ENCODE assay signal across 22 cellular contexts in the genomic region with DNA sequence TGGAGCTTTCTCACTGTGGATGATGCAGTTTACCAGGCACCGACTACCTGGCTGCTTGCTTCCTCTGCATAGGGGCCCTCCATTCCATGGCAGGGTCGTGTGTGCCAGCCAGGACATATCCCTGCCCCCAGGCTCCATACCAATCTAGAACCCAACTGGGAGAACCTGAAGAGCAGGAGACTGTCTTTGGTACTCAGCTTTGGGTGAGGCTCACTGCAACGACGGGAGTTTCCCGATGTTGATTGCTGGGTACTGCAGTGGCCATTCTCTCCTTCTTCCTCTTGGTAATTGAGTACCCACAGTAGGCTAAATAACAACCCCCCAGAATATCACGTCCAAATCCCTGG.
DNase-seq lines count a peak whose midpoint lies in the region; ATAC-seq and TF ChIP-seq lines count a peak whose summit lies in the region.
"Had no signal": no experiment of that assay in that cellular context is flagged by ENCODE, and none has a peak within 500 bp of the region (broad histone marks: within the 10 kb centered on the region; RNA-seq: fewer than 3 reads in every experiment).

No MANE protein-coding gene starts in this region.

- DNase-seq in PC-9 (no peak), foreskin keratinocyte (peak in 1 of 2 donors; percentile 57), NCI-H345 treated with DMSO at 0.1 percent for 48 hours (lab: John Stamatoyannopoulos, UW; ENCODE audit: unreplicated experiment) (no peak), SJCRH30 (no peak)
- DNase-seq: BE2C; Caco-2; CD4-positive, alpha-beta memory T cell; DMS 273 treated with DMSO at 0.1 percent for 48 hours; DMS79 treated with DMSO at 0.1 percent for 48 hours; H9; NCI-H1694 treated with DMSO at 0.1 percent for 48 hours; NCI-H446 treated with DMSO at 0.1 percent for 48 hours; NCI-H526 treated with DMSO at 0.1 percent for 48 hours; PC-3; RPMI8226; SHP77 treated with DMSO at 0.1 percent for 48 hours; SK-N-SH had no signal

- H3K27me3 ChIP-seq in DOHH2 (ENCODE audit: control insufficient read depth, low read length) (no peaks in the 10 kb centered on the region), PC-9 (ENCODE audit: insufficient read depth, low read depth) (no peaks in the 10 kb centered on the region), foreskin keratinocyte (no peaks in the 10 kb centered on the region), SJCRH30 (no peaks in the 10 kb centered on the region)
- H3K27me3 ChIP-seq: BE2C had no signal

- ATAC-seq in foreskin keratinocyte (peak; percentile 61), HG02571 (IDR thresholded peaks at IDR 0.05; ENCODE audit: unreplicated experiment) (no peak)
- ATAC-seq in stimulated activated memory B cell treated with anti-CD40 and anti-IgM and Interleukin-4, amounts not matched to agents 10 μg/mL and 1 μg/mL and 100 μg/mL, for 72 hours = no peak
- ATAC-seq: PC-3 had no signal

- H3K4me1 Mint-ChIP-seq in stimulated activated memory B cell treated with anti-CD40 and anti-IgM and Interleukin-4, amounts not matched to agents 10 μg/mL and 1 μg/mL and 100 μg/mL, for 72 hours = peaks cover 34% of the 10 kb centered on the region
- H3K4me1 Mint-ChIP-seq: CD4-positive, alpha-beta memory T cell had no signal

- H3K36me3 ChIP-seq in DOHH2 (ENCODE audit: control insufficient read depth, low read length) (no peaks in the 10 kb centered on the region), PC-9 (ENCODE audit: low read depth) (no peaks in the 10 kb centered on the region), SJCRH30 (no peaks in the 10 kb centered on the region)
- H3K36me3 ChIP-seq: BE2C had no signal

- H3K27ac Mint-ChIP-seq in stimulated activated memory B cell treated with anti-CD40 and anti-IgM and Interleukin-4, amounts not matched to agents 10 μg/mL and 1 μg/mL and 100 μg/mL, for 72 hours = peak overlapping the region; percentile 47
- H3K27ac Mint-ChIP-seq: H9 had no signal

- H3K79me2 ChIP-seq in DOHH2 (ENCODE audit: control insufficient read depth, low read length) (no peaks in the 10 kb centered on the region), PC-9 (ENCODE audit: low read depth) (no peaks in the 10 kb centered on the region)

- no peaks in the 10 kb centered on the region for H3F3A ChIP-seq in DOHH2 (ENCODE audit: control insufficient read depth, insufficient read depth)
- peaks cover 62% of the 10 kb centered on the region for H3F3A ChIP-seq in PC-9 (ENCODE audit: insufficient read depth, low read depth)

- H3K4me1 ChIP-seq in DOHH2 (ENCODE audit: control insufficient read depth, low read length) = peaks cover 13% of the 10 kb centered on the region
- H3K4me1 ChIP-seq in PC-9 (replicated peaks; ENCODE audit: insufficient read depth) = peaks cover 98% of the 10 kb centered on the region
- H3K4me1 ChIP-seq in foreskin keratinocyte = peaks cover 6% of the 10 kb centered on the region
- H3K4me1 ChIP-seq in SJCRH30 = no peaks in the 10 kb centered on the region; the same call in 1 of the 2 replicates
- H3K4me1 ChIP-seq: BE2C had no signal

- TF ChIP-seq CTCF in DOHH2 (IDR thresholded peaks at IDR 0.05; ENCODE audit: low read depth, low read length, poor library complexity, severe bottlenecking) = no peak
- TF ChIP-seq CTCF in PC-9 (conservative IDR thresholded peaks at IDR 0.05) = no peak
- no peak for TF ChIP-seq CTCF in foreskin keratinocyte (conservative IDR thresholded peaks at IDR 0.05)

- intact Hi-C loops in PC-9 (cut with micrococcal nuclease; ENCODE audit: unreplicated experiment) = no loop called here

- POLR2A ChIA-PET in PC-9 (lab: Charles Lee; ENCODE audit: unreplicated experiment) = no interaction called here

- H3K4me2 ChIP-seq in DOHH2 (ENCODE audit: low read length) = peak overlapping the region; percentile 54
- H3K4me2 ChIP-seq in PC-9 = no peak overlapping the region
- H3K4me2 ChIP-seq: KMS-11, SK-N-SH had no signal

- H3K27me3 Mint-ChIP-seq in stimulated activated memory B cell treated with anti-CD40 and anti-IgM and Interleukin-4, amounts not matched to agents 10 μg/mL and 1 μg/mL and 100 μg/mL, for 72 hours = no peaks in the 10 kb centered on the region

- BruUV-seq in PC-9 (replicated peaks; lab: Mats Ljungman, UMichigan) = no TSS peak

- CTCF ChIA-PET in PC-9 (lab: Charles Lee) = no interaction called here

- H3K9me3 ChIP-seq in DOHH2 (ENCODE audit: control insufficient read depth, insufficient read depth, low read length) (no peaks in the 10 kb centered on the region), PC-9 (ENCODE audit: insufficient read depth, low read depth) (no peaks in the 10 kb centered on the region), SJCRH30 (replicated peaks) (no peaks in the 10 kb centered on the region)
- H3K9me3 ChIP-seq: BE2C, Caco-2, SK-N-SH had no signal

- no peaks in the 10 kb centered on the region for H3K36me3 Mint-ChIP-seq in stimulated activated memory B cell treated with anti-CD40 and anti-IgM and Interleukin-4, amounts not matched to agents 10 μg/mL and 1 μg/mL and 100 μg/mL, for 72 hours
- H3K36me3 Mint-ChIP-seq: CD4-positive, alpha-beta memory T cell had no signal

- no peak overlapping the region for H3K27ac ChIP-seq in DOHH2 (ENCODE audit: low read depth, low read length)
- H3K27ac ChIP-seq in PC-9 = 0 out of 2 replicates have a peak overlapping the region, but pooled peaks have one; percentile 93
- H3K27ac ChIP-seq in foreskin keratinocyte = no peak overlapping the region
- no peak overlapping the region for H3K27ac ChIP-seq in SJCRH30
- H3K27ac ChIP-seq: GM23248, KMS-11 had no signal

- peak overlapping the region; percentile 33 for H3K4me3 ChIP-seq in DOHH2 (ENCODE audit: low read length)
- H3K4me3 ChIP-seq in PC-9 = no peak overlapping the region
- no peak overlapping the region for H3K4me3 ChIP-seq in SJCRH30
- H3K4me3 ChIP-seq: GM23248 had no signal

- no peak overlapping the region for H2AFZ ChIP-seq in PC-9
- H2AFZ ChIP-seq: GM23248 had no signal

- no peak overlapping the region for H3K4me3 Mint-ChIP-seq in stimulated activated memory B cell treated with anti-CD40 and anti-IgM and Interleukin-4, amounts not matched to agents 10 μg/mL and 1 μg/mL and 100 μg/mL, for 72 hours
- H3K4me3 Mint-ChIP-seq: CD4-positive, alpha-beta memory T cell; H9 had no signal

- H4K20me1 ChIP-seq in DOHH2 (ENCODE audit: control insufficient read depth, insufficient read depth, low read depth, low read length) (no peaks in the 10 kb centered on the region), PC-9 (ENCODE audit: insufficient read depth) (no peaks in the 10 kb centered on the region)

- no peaks in the 10 kb centered on the region for H3K9me3 Mint-ChIP-seq in stimulated activated memory B cell treated with anti-CD40 and anti-IgM and Interleukin-4, amounts not matched to agents 10 μg/mL and 1 μg/mL and 100 μg/mL, for 72 hours
- H3K9me3 Mint-ChIP-seq: CD4-positive, alpha-beta memory T cell had no signal

- H3K9me2 ChIP-seq in DOHH2 (replicated peaks; ENCODE audit: control insufficient read depth, low read length) (no peaks in the 10 kb centered on the region), PC-9 (ENCODE audit: insufficient read depth) (no peaks in the 10 kb centered on the region)
- H3K9me2 ChIP-seq: SK-N-SH had no signal
